ENCODE assay signal across 22 cellular contexts in the genomic region with DNA sequence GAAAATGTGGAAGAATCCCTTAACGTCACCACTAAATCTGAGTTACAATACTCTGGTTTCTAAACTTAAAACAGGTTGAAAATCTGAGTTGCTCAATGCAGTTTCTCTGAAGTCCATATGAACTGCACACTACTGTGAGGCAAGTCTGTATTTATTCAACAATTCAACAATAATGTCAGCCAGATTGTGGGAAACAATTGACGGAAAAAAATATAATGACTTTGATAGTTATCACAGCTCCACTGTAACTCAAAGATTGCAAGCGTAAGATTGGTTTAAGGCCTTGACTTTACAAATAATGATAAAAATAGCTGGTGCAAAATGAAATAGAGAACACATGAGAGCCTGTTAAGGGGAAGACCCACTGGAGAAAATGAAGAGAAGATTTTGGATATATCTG.
"Had no signal": no experiment of that assay in that cellular context is flagged by ENCODE, and none has a peak within 500 bp of the region (broad histone marks: within the 10 kb centered on the region; RNA-seq: fewer than 3 reads in every experiment).

No MANE protein-coding gene starts in this region.

- H3K4me1 Mint-ChIP-seq: endodermal cell had no signal

- H3K4me3 Mint-ChIP-seq: central memory CD8-positive, alpha-beta T cell; dendritic cell treated with granulocyte-macrophage colony-stimulating factor and Interleukin-4, amounts not matched to agents 40 ng/mL and 50 ng/mL, for 4 days; effector memory CD8-positive, alpha-beta T cell; endodermal cell; memory B cell had no signal

- H3K27me3 Mint-ChIP-seq: dendritic cell treated with granulocyte-macrophage colony-stimulating factor and Interleukin-4, amounts not matched to agents 40 ng/mL and 50 ng/mL, for 4 days had no signal

- H3K9me3 ChIP-seq: colonic mucosa, esophagus muscularis mucosa, gastroesophageal sphincter, lower lobe of right lung had no signal

- H3K36me3 Mint-ChIP-seq: memory B cell had no signal

- H3K36me3 ChIP-seq: colonic mucosa, esophagus muscularis mucosa, gastroesophageal sphincter, lower lobe of right lung had no signal

- H3K27ac ChIP-seq: colonic mucosa, esophagus muscularis mucosa, foreskin keratinocyte, gastroesophageal sphincter, lower lobe of right lung had no signal

- H3K27ac Mint-ChIP-seq: dendritic cell treated with granulocyte-macrophage colony-stimulating factor and Interleukin-4, amounts not matched to agents 40 ng/mL and 50 ng/mL, for 4 days; effector memory CD8-positive, alpha-beta T cell; endodermal cell; memory B cell had no signal

- DNase-seq: cerebellar nuclear complex; colonic mucosa; cortex of kidney; effector CD8-positive, alpha-beta T cell; effector memory CD8-positive, alpha-beta T cell; endodermal cell; foreskin keratinocyte; glutamatergic neuron; head of caudate nucleus; hippocampal formation; left colon; left ventricle myocardium superior; lower lobe of right lung; mammary epithelial cell; mesendoderm; midbrain had no signal

- H3K4me3 ChIP-seq: colonic mucosa, esophagus muscularis mucosa, gastroesophageal sphincter, lower lobe of right lung had no signal

- ATAC-seq: effector memory CD8-positive, alpha-beta T cell; foreskin keratinocyte; gastroesophageal sphincter; left colon; left lobe of liver; left ventricle myocardium superior; lower lobe of right lung had no signal

- H3K9me3 Mint-ChIP-seq: central memory CD8-positive, alpha-beta T cell; dendritic cell treated with granulocyte-macrophage colony-stimulating factor and Interleukin-4, amounts not matched to agents 40 ng/mL and 50 ng/mL, for 4 days; effector memory CD8-positive, alpha-beta T cell; endodermal cell; memory B cell had no signal

- H3K27me3 ChIP-seq: colonic mucosa, esophagus muscularis mucosa, foreskin keratinocyte, gastroesophageal sphincter had no signal

- H3K4me1 ChIP-seq: colonic mucosa, foreskin keratinocyte, lower lobe of right lung had no signal
